Comparison of ENCODE assay signal across 8 cellular contexts in the genomic region with DNA sequence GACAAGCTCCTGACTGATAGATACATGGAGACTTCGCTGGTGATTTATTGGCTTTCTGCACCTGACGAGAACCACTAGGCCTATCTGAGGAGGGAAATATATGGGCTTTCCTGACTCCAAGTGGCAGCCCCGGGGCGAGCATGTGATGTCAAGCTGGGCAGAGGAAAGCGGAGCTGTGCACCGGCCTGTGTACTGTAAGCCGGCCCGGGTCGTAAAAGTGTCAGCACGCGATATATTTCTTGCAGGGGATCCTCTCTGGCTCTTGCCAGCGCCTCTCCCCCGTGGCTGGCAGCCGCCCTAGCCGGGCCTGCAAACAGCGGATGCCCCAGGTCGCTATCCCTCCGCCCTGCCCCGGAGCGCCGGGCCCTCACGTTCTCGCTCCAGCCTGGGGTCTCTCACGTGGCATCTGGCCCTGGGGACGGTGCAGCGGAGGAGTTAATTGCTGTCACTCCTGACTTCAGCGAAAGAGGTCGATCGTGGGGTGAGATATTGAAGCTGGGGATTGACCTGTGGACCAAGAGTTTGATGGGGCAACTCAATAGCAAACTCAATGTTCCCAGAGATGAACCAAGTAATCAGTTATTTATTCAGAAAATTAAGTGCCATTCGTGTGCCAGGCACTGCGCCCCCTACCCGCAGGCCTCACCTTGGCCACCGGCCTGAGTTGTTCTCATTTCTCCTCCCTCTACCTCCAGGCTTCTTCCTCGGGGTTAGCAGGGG. TPM values are rescaled to one million over a fixed set of nuclear protein-coding genes. Genes with fewer than 3 reads are reported as not detected.
A peak's percentile ranks its signal among the peaks of the same experiment; 100 is the strongest.
DNase-seq lines count a peak whose midpoint lies in the region; TF ChIP-seq lines count a peak whose summit lies in the region.

No MANE protein-coding gene starts in this region.

- peak overlapping the region; percentile 49 to 72 (median 56) for H3K27ac Mint-ChIP-seq in brain

- H3K4me3 Mint-ChIP-seq in brain: peak overlapping the region; percentile 73 to 83 (median 82)

- peaks cover 63% of the 10 kb centered on the region for H3K4me1 Mint-ChIP-seq in brain

- H3K27me3 ChIP-seq in BJ (ENCODE audit: control insufficient read depth, insufficient read depth, low read length): peaks cover 4% of the 10 kb centered on the region

- CTCF ChIA-PET in BJ (lab: Yijun Ruan, JAX): interaction anchor here (1.0 to 1.1 kb wide), 2 partner anchors 10 to 40 kb away, joined by 3 to 4 read pairs; no protein-coding TSS in a partner anchor

- H3K4me3 ChIP-seq in BJ (ENCODE audit: low read depth, low read length) (no peak overlapping the region), HFF-Myc (replicated peaks; ENCODE audit: low read depth, low read length) (0 out of 2 replicates have a peak overlapping the region, but pooled peaks have one; percentile 11)

- no peaks in the 10 kb centered on the region for H3K36me3 Mint-ChIP-seq in brain

- POLR2A ChIA-PET in BJ (lab: Charles Lee): no interaction called here

- DNase-seq in BJ (ENCODE audit: low read depth) (peak; percentile 5), HFF-Myc (ENCODE audit: extremely low read depth, low read depth) (peak; percentile 39), RPMI7951 (ENCODE audit: low read depth) (peak; percentile 25), islet precursor cell (peak; percentile 91), activated gamma-delta T cell treated with Interleukin-2 at 50 U/mL for 16 hours (no peak), Kasumi-1 (lab: John Stamatoyannopoulos, UW) (no peak)
- DNase-seq in stimulated activated CD4-positive, alpha-beta T cell treated with anti-CD3 and anti-CD28 coated beads, Interleukin-12 subunit alpha, Interleukin-12 subunit beta, amount 100 ng/mL, for 4 hours: peak; percentile 31

- peaks cover 2% of the 10 kb centered on the region for H3K27me3 Mint-ChIP-seq in brain

- TF ChIP-seq CTCF in BJ (IDR thresholded peaks at IDR 0.05; ENCODE audit: insufficient read depth, low read depth, low read length): peak; percentile 34
- TF ChIP-seq CTCF in HFF-Myc (IDR thresholded peaks at IDR 0.05; ENCODE audit: low read depth, low read length, missing control alignments): peak; percentile 43
- peak; percentile 17 to 60 for TF ChIP-seq CTCF in brain (conservative IDR thresholded peaks at IDR 0.05)

- no peaks in the 10 kb centered on the region for H3K9me3 Mint-ChIP-seq in brain

- no peaks in the 10 kb centered on the region for H3K36me3 ChIP-seq in BJ (ENCODE audit: control insufficient read depth, insufficient read depth, low read length)

RNA-seq across cellular contexts. Expression of gene HAO2, which starts 41.0 kb away (rescaled TPM):
- polyA plus RNA-seq in BJ (2011; rRNA removed) (not detected in 2 replicates), brain (ENCODE audit: insufficient read depth, low read depth, low replicate concordance) (not detected)
- not detected in 2 replicates for polyA minus RNA-seq in BJ (2011; rRNA and poly(A)+ RNA removed)
- total RNA-seq in RPMI7951 (2014; rRNA removed; shearing (Covaris generic)): not detected in 2 replicates

Comparison
In these comparisons a context has a peak if more than half of its experiments do, and no peak if none do; other contexts are left out.
1. DNase-seq: peak in BJ (single experiment), HFF-Myc (single experiment), RPMI7951 (single experiment), islet precursor cell (single experiment) and stimulated activated CD4-positive, alpha-beta T cell treated with anti-CD3 and anti-CD28 coated beads, Interleukin-12 subunit alpha, Interleukin-12 subunit beta, amount 100 ng/mL, for 4 hours (single experiment); none in activated gamma-delta T cell treated with Interleukin-2 at 50 U/mL for 16 hours (single experiment) and Kasumi-1 (0 of 2).
2. Peak in every context shown above with its lines, with median percentiles within 50 percentile points of each other: CTCF ChIP-seq.